Comparison of ENCODE assay signal across 23 cellular contexts in the genomic region with DNA sequence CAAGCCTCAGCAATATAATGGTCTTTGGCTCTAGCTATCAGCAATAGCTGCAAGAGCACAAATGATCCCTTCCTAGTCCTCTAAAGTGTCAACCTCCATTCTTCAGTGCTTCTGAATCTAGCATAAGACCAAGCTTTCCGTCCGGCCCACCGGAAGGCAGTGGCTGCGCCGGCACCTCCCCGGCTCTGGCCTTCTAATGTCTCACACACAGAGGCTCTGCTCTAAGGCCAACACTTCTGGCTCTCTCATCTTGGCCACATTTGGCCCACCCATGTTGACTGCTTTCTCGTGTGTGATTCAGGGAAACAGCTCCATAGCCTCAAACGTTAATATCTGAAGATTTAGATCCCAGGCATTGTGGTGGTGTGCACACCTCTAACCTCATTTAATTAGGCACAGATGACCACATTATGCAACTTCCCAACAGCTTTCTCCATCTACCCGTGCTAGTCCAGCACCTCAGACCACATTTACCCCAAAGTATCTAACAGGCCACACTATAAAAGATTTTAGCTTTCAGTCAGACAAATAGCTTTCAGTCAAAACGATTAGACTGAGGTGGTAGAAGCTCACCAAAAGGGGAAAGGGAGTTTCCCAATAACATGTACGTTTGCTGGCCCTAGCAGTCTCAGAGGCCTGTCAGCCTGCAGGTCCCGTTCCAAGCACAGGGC. TPM values are rescaled to one million over a fixed set of nuclear protein-coding genes. Genes with fewer than 3 reads are reported as not detected.
A peak's percentile ranks its signal among the peaks of the same experiment; 100 is the strongest.
DNase-seq lines count a peak whose midpoint lies in the region; ATAC-seq and TF ChIP-seq lines count a peak whose summit lies in the region.
"Had no signal": no experiment of that assay in that cellular context is flagged by ENCODE, and none has a peak within 500 bp of the region (broad histone marks: within the 10 kb centered on the region; RNA-seq: fewer than 3 reads in every experiment).

No MANE protein-coding gene starts in this region.

- intact Hi-C loops in CD4-positive, alpha-beta memory T cell (cut with micrococcal nuclease) = no loop called here
- intact Hi-C loops in Right ventricle myocardium inferior (cut with DNase I) (no loop called here), esophagus muscularis mucosa (cut with DNase I) (no loop called here)

- H3K27ac Mint-ChIP-seq in CD4-positive, alpha-beta memory T cell = peak overlapping the region in 5 of 7 donors; percentile 7 to 67 (median 26)
- H3K27ac Mint-ChIP-seq in natural killer cell treated with Interleukin-12 subunit alpha and Interleukin-12 subunit beta and Interleukin-15 and Interleukin-18, amount 100 ng/mL, for 72 hours = peak overlapping the region in 1 of 2 donors; percentile 43

- no peak overlapping the region for H3K4me3 Mint-ChIP-seq in CD4-positive, alpha-beta memory T cell
- H3K4me3 Mint-ChIP-seq in natural killer cell treated with Interleukin-12 subunit alpha and Interleukin-12 subunit beta and Interleukin-15 and Interleukin-18, amount 100 ng/mL, for 72 hours = peak overlapping the region; percentile 25

- H3K27ac ChIP-seq in CD4-positive, alpha-beta memory T cell (ENCODE audit: low read depth, low read length) = no peak overlapping the region
- H3K27ac ChIP-seq in caudate nucleus (ENCODE audit: low read depth, low read length) (peak overlapping the region; percentile 14), esophagus muscularis mucosa (replicated peaks in 1 of 4) (no peak overlapping the region), foreskin keratinocyte (no peak overlapping the region)
- H3K27ac ChIP-seq: GM23248, hepatocyte, psoas muscle, thyroid gland had no signal

- no peak for TF ChIP-seq EP300 in esophagus muscularis mucosa (IDR thresholded peaks at IDR 0.05)

- CTCF ChIA-PET in CD4-positive, alpha-beta memory T cell (lab: Charles Lee; ENCODE audit: partially characterized antibody) = interaction anchor here (1.0 kb wide), 1 partner anchor 293 kb away, joined by 3 read pairs; no protein-coding TSS in a partner anchor

- no peak for DNase-seq in CD4-positive, alpha-beta memory T cell
- peak; percentile 47 for DNase-seq in GM20000 (ENCODE audit: low spot score)
- DNase-seq in caudate nucleus (lab: John Stamatoyannopoulos, UW) = no peak
- no peak for DNase-seq in natural killer cell treated with Interleukin-12 subunit alpha and Interleukin-12 subunit beta and Interleukin-15 and Interleukin-18, amount 100 ng/mL, for 72 hours (ENCODE audit: low spot score)
- no peak for DNase-seq in Right ventricle myocardium inferior (ENCODE audit: missing footprints)
- DNase-seq in NCI-H2196 (lab: John Stamatoyannopoulos, UW; ENCODE audit: unreplicated experiment) = no peak
- DNase-seq in esophagus muscularis mucosa (ENCODE audit: extremely low spot score) = no peak
- DNase-seq in foreskin keratinocyte = no peak
- DNase-seq: amygdala; effector memory CD4-positive, alpha-beta T cell; GM23248; kidney; NCI-H187 treated with DMSO at 0.1 percent for 48 hours; NCI-H524; psoas muscle; SHP77 treated with DMSO at 0.1 percent for 48 hours; stimulated activated CD4-positive, alpha-beta T cell treated with anti-CD3 and anti-CD28 coated beads, Interleukin-4, amount 100 ng/mL, for 4 hours; thyroid gland had no signal

- peaks cover 19 to 40% of the 10 kb centered on the region in 2 donors for H3K36me3 Mint-ChIP-seq in CD4-positive, alpha-beta memory T cell
- H3K36me3 Mint-ChIP-seq in natural killer cell treated with Interleukin-12 subunit alpha and Interleukin-12 subunit beta and Interleukin-15 and Interleukin-18, amount 100 ng/mL, for 72 hours = peaks cover 18% of the 10 kb centered on the region

- H3K4me1 ChIP-seq in CD4-positive, alpha-beta memory T cell (ENCODE audit: insufficient read depth, low read length) = no peaks in the 10 kb centered on the region
- H3K4me1 ChIP-seq in esophagus muscularis mucosa (no peaks in the 10 kb centered on the region), foreskin keratinocyte (no peaks in the 10 kb centered on the region)
- H3K4me1 ChIP-seq: psoas muscle, thyroid gland had no signal

- peak; percentile 51 to 63 for ATAC-seq in natural killer cell treated with Interleukin-12 subunit alpha and Interleukin-12 subunit beta and Interleukin-15 and Interleukin-18, amount 100 ng/mL, for 72 hours
- ATAC-seq in Right ventricle myocardium inferior (no peak), foreskin keratinocyte (no peak)
- ATAC-seq: psoas muscle had no signal

- no peaks in the 10 kb centered on the region for H3K9me3 Mint-ChIP-seq in CD4-positive, alpha-beta memory T cell
- H3K9me3 Mint-ChIP-seq in natural killer cell treated with Interleukin-12 subunit alpha and Interleukin-12 subunit beta and Interleukin-15 and Interleukin-18, amount 100 ng/mL, for 72 hours = no peaks in the 10 kb centered on the region

- H3K4me3 ChIP-seq in CD4-positive, alpha-beta memory T cell (ENCODE audit: low read length in 2 of 2) = no peak overlapping the region
- no peak overlapping the region for H3K4me3 ChIP-seq in esophagus muscularis mucosa
- H3K4me3 ChIP-seq: GM23248, hepatocyte, psoas muscle, thyroid gland had no signal

- no peaks in the 10 kb centered on the region for H3K27me3 Mint-ChIP-seq in CD4-positive, alpha-beta memory T cell
- no peaks in the 10 kb centered on the region for H3K27me3 Mint-ChIP-seq in natural killer cell treated with Interleukin-12 subunit alpha and Interleukin-12 subunit beta and Interleukin-15 and Interleukin-18, amount 100 ng/mL, for 72 hours

- peaks cover 17% of the 10 kb centered on the region for H3K36me3 ChIP-seq in CD4-positive, alpha-beta memory T cell (ENCODE audit: insufficient read depth, low read length)
- peaks cover 35 to 45% (median 40%) of the 10 kb centered on the region in 4 donors for H3K36me3 ChIP-seq in esophagus muscularis mucosa

- POLR2A ChIA-PET in CD4-positive, alpha-beta memory T cell (lab: Charles Lee; ENCODE audit: partially characterized antibody) = interaction anchor here (0.6 kb wide), 1 partner anchor 160 kb away, joined by 3 read pairs; no protein-coding TSS in a partner anchor

- H3K4me1 Mint-ChIP-seq in CD4-positive, alpha-beta memory T cell = peaks cover 0 to 3% (median under 1%) of the 10 kb centered on the region in 4 donors
- peaks cover 45 to 59% of the 10 kb centered on the region in 2 donors for H3K4me1 Mint-ChIP-seq in natural killer cell treated with Interleukin-12 subunit alpha and Interleukin-12 subunit beta and Interleukin-15 and Interleukin-18, amount 100 ng/mL, for 72 hours (ENCODE audit: low read depth in 2 of 2)

- no peak for TF ChIP-seq POLR2A in esophagus muscularis mucosa (IDR thresholded peaks at IDR 0.05; ENCODE audit: low read depth)

- TF ChIP-seq CTCF in GM20000 (IDR thresholded peaks at IDR 0.05; ENCODE audit: extremely low read depth, missing control alignments) (no peak), esophagus muscularis mucosa (IDR thresholded peaks at IDR 0.05) (no peak), foreskin keratinocyte (conservative IDR thresholded peaks at IDR 0.05) (no peak)

- H3K9me3 ChIP-seq in CD4-positive, alpha-beta memory T cell (ENCODE audit: control insufficient read depth in 1 of 2, low read length in 2 of 2) = no peaks in the 10 kb centered on the region
- no peaks in the 10 kb centered on the region for H3K9me3 ChIP-seq in esophagus muscularis mucosa
- H3K9me3 ChIP-seq: psoas muscle, thyroid gland had no signal

- no peaks in the 10 kb centered on the region for H3K27me3 ChIP-seq in CD4-positive, alpha-beta memory T cell (ENCODE audit: insufficient read depth, low read length)
- H3K27me3 ChIP-seq in esophagus muscularis mucosa (no peaks in the 10 kb centered on the region), foreskin keratinocyte (no peaks in the 10 kb centered on the region)
- H3K27me3 ChIP-seq: hepatocyte, thyroid gland had no signal

- 73% methylated on average over 12 of the region's 12 CpGs for WGBS in esophagus muscularis mucosa

RNA-seq across cellular contexts. Expression of gene SLC51A, which starts 19.3 kb away (rescaled TPM):
- total RNA-seq in CD4-positive, alpha-beta memory T cell = not detected
- 1 to 10 TPM in 1 of 2 donors, not detected in 1; 2.7 TPM for polyA plus RNA-seq in CD4-positive, alpha-beta memory T cell
- not detected for total RNA-seq in natural killer cell treated with Interleukin-12 subunit alpha and Interleukin-12 subunit beta and Interleukin-15 and Interleukin-18, amount 100 ng/mL, for 72 hours
- total RNA-seq in Right ventricle myocardium inferior (0.60 TPM), esophagus muscularis mucosa (not detected), foreskin keratinocyte (not detected in 2 replicates)
- not detected in 2 replicates for polyA plus RNA-seq in foreskin keratinocyte
- total RNA-seq: activated CD8-positive, alpha-beta memory T cell treated with anti-CD3 and anti-CD28 coated beads for 36 hours; GM23248; MCF 10A; OCI-LY7 had no signal
- polyA plus RNA-seq: neural cell had no signal

RNA-seq across cellular contexts. Expression of gene ZDHHC19, which starts 24.4 kb away (rescaled TPM):
- total RNA-seq in CD4-positive, alpha-beta memory T cell = not detected
- not detected for polyA plus RNA-seq in CD4-positive, alpha-beta memory T cell
- 1 to 10 TPM in 1 of 2 donors, not detected in 1; 1.0 TPM for total RNA-seq in natural killer cell treated with Interleukin-12 subunit alpha and Interleukin-12 subunit beta and Interleukin-15 and Interleukin-18, amount 100 ng/mL, for 72 hours
- total RNA-seq in Right ventricle myocardium inferior (not detected), esophagus muscularis mucosa (not detected), foreskin keratinocyte (not detected in 2 replicates)
- polyA plus RNA-seq in foreskin keratinocyte = not detected in 2 replicates
- total RNA-seq: activated CD8-positive, alpha-beta memory T cell treated with anti-CD3 and anti-CD28 coated beads for 36 hours; GM23248; hepatocyte; MCF 10A; OCI-LY7; thyroid gland had no signal
- polyA plus RNA-seq: GM23248 had no signal

RNA-seq across cellular contexts. Expression of gene PCYT1A, which starts 51.9 kb away (rescaled TPM):
- 10 to 100 TPM; 70.1 to 73.7 TPM for total RNA-seq in CD4-positive, alpha-beta memory T cell
- 10 to 100 TPM; 11.0 to 25.5 TPM for polyA plus RNA-seq in CD4-positive, alpha-beta memory T cell
- total RNA-seq in natural killer cell treated with Interleukin-12 subunit alpha and Interleukin-12 subunit beta and Interleukin-15 and Interleukin-18, amount 100 ng/mL, for 72 hours = 100 to 1,000 TPM in 1 of 2 donors, 10 to 100 TPM in 1; 99.7 to 129 TPM
- total RNA-seq in Right ventricle myocardium inferior (103 TPM), esophagus muscularis mucosa (10 to 100 TPM; 55.7 to 62.7 (median 59.3) TPM), foreskin keratinocyte (66.2 and 67.7 TPM in 2 replicates)
- 28.7 and 31.9 TPM in 2 replicates for polyA plus RNA-seq in foreskin keratinocyte

Comparison
In these comparisons a context has a peak if more than half of its experiments do, and no peak if none do; other contexts are left out.
1. ATAC-seq: peak in natural killer cell treated with Interleukin-12 subunit alpha and Interleukin-12 subunit beta and Interleukin-15 and Interleukin-18, amount 100 ng/mL, for 72 hours (2 of 2); none in Right ventricle myocardium inferior (single experiment) and foreskin keratinocyte (single experiment).